In genomic region chr4:4637710-4638109, GRCh38 we compare ENCODE assay signal across 1 cellular context.
A peak's percentile ranks its signal among the peaks of the same experiment; 100 is the strongest.
TF ChIP-seq lines count a peak whose summit lies in the region.

No MANE protein-coding gene starts in this region.

TF ChIP-seq in GM12878, 131 proteins besides CTCF, POLR2A, EP300 and RAD21 (continued from another document and continues in another):
- no peak for TF ChIP-seq ZNF687 (IDR thresholded peaks at IDR 0.05)
- TF ChIP-seq, protein P1, sequence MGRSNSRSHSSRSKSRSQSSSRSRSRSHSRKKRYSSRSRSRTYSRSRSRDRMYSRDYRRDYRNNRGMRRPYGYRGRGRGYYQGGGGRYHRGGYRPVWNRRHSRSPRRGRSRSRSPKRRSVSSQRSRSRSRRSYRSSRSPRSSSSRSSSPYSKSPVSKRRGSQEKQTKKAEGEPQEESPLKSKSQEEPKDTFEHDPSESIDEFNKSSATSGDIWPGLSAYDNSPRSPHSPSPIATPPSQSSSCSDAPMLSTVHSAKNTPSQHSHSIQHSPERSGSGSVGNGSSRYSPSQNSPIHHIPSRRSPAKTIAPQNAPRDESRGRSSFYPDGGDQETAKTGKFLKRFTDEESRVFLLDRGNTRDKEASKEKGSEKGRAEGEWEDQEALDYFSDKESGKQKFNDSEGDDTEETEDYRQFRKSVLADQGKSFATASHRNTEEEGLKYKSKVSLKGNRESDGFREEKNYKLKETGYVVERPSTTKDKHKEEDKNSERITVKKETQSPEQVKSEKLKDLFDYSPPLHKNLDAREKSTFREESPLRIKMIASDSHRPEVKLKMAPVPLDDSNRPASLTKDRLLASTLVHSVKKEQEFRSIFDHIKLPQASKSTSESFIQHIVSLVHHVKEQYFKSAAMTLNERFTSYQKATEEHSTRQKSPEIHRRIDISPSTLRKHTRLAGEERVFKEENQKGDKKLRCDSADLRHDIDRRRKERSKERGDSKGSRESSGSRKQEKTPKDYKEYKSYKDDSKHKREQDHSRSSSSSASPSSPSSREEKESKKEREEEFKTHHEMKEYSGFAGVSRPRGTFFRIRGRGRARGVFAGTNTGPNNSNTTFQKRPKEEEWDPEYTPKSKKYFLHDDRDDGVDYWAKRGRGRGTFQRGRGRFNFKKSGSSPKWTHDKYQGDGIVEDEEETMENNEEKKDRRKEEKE (IDR thresholded peaks at IDR 0.05), result no peak
- no peak for TF ChIP-seq FOS (IDR thresholded peaks at IDR 0.05; ENCODE audit: borderline replicate concordance, extremely low read depth, insufficient read length)
- TF ChIP-seq SKIL (IDR thresholded peaks at IDR 0.05; ENCODE audit: low read depth, poor library complexity, severe bottlenecking), result no peak
- no peak for TF ChIP-seq ZNF24 (IDR thresholded peaks at IDR 0.05)
- no peak for TF ChIP-seq ZNF274 (IDR thresholded peaks at IDR 0.05; ENCODE audit: insufficient read depth, insufficient read length)
- TF ChIP-seq SMAD5 (IDR thresholded peaks at IDR 0.05; ENCODE audit: low read depth), result no peak
- no peak for TF ChIP-seq PBX3 (IDR thresholded peaks at IDR 0.05; ENCODE audit: insufficient replicate concordance, low read depth, low read length)
- TF ChIP-seq SMC3 (IDR thresholded peaks at IDR 0.05; ENCODE audit: borderline replicate concordance, low read length), result no peak
- TF ChIP-seq, protein P2, sequence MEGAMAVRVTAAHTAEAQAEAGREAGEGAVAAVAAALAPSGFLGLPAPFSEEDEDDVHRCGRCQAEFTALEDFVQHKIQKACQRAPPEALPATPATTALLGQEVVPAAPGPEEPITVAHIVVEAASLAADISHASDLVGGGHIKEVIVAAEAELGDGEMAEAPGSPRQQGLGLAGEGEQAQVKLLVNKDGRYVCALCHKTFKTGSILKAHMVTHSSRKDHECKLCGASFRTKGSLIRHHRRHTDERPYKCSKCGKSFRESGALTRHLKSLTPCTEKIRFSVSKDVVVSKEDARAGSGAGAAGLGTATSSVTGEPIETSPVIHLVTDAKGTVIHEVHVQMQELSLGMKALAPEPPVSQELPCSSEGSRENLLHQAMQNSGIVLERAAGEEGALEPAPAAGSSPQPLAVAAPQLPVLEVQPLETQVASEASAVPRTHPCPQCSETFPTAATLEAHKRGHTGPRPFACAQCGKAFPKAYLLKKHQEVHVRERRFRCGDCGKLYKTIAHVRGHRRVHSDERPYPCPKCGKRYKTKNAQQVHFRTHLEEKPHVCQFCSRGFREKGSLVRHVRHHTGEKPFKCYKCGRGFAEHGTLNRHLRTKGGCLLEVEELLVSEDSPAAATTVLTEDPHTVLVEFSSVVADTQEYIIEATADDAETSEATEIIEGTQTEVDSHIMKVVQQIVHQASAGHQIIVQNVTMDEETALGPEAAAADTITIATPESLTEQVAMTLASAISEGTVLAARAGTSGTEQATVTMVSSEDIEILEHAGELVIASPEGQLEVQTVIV (IDR thresholded peaks at IDR 0.05; ENCODE audit: borderline replicate concordance, partially characterized antibody), result no peak
- TF ChIP-seq CUX1 (IDR thresholded peaks at IDR 0.05; ENCODE audit: insufficient replicate concordance, low read depth, low read length), result no peak
- TF ChIP-seq SREBF2 (IDR thresholded peaks at IDR 0.05; ENCODE audit: low read length), result no peak
- TF ChIP-seq GABPA (IDR thresholded peaks at IDR 0.05; ENCODE audit: low read depth), result no peak
- TF ChIP-seq, protein P3, sequence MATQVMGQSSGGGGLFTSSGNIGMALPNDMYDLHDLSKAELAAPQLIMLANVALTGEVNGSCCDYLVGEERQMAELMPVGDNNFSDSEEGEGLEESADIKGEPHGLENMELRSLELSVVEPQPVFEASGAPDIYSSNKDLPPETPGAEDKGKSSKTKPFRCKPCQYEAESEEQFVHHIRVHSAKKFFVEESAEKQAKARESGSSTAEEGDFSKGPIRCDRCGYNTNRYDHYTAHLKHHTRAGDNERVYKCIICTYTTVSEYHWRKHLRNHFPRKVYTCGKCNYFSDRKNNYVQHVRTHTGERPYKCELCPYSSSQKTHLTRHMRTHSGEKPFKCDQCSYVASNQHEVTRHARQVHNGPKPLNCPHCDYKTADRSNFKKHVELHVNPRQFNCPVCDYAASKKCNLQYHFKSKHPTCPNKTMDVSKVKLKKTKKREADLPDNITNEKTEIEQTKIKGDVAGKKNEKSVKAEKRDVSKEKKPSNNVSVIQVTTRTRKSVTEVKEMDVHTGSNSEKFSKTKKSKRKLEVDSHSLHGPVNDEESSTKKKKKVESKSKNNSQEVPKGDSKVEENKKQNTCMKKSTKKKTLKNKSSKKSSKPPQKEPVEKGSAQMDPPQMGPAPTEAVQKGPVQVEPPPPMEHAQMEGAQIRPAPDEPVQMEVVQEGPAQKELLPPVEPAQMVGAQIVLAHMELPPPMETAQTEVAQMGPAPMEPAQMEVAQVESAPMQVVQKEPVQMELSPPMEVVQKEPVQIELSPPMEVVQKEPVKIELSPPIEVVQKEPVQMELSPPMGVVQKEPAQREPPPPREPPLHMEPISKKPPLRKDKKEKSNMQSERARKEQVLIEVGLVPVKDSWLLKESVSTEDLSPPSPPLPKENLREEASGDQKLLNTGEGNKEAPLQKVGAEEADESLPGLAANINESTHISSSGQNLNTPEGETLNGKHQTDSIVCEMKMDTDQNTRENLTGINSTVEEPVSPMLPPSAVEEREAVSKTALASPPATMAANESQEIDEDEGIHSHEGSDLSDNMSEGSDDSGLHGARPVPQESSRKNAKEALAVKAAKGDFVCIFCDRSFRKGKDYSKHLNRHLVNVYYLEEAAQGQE (IDR thresholded peaks at IDR 0.05; ENCODE audit: low read depth, low read length), result no peak
- TF ChIP-seq BHLHE40 (IDR thresholded peaks at IDR 0.05; ENCODE audit: borderline replicate concordance in 1 of 2, low read depth in 2 of 2, low read length in 1 of 2), result no peak
- no peak for TF ChIP-seq YBX1 (IDR thresholded peaks at IDR 0.05)
- no peak for TF ChIP-seq SMAD1 (IDR thresholded peaks at IDR 0.05; ENCODE audit: low read depth, partially characterized antibody)
- no peak for TF ChIP-seq CHD1 (IDR thresholded peaks at IDR 0.05; ENCODE audit: low read depth, low read length)
- no peak for TF ChIP-seq MEF2A (IDR thresholded peaks at IDR 0.05; ENCODE audit: insufficient read depth, low read depth, low read length)
- TF ChIP-seq DPF2 (IDR thresholded peaks at IDR 0.05), result 0 out of 2 replicates have a peak, but pooled peaks have one; percentile 61
- 0 out of 2 replicates have a peak, but pooled peaks have one; percentile 51 for TF ChIP-seq EED (IDR thresholded peaks at IDR 0.05; ENCODE audit: low read depth)
- TF ChIP-seq NFXL1 (IDR thresholded peaks at IDR 0.05; ENCODE audit: borderline replicate concordance), result no peak
- no peak for TF ChIP-seq RFX5 (IDR thresholded peaks at IDR 0.05; ENCODE audit: low read depth, low read length)
- TF ChIP-seq POLR2AphosphoS5 (IDR thresholded peaks at IDR 0.05; ENCODE audit: low read length), result no peak
- TF ChIP-seq ZBTB40 (IDR thresholded peaks at IDR 0.05; ENCODE audit: borderline replicate concordance), result no peak
- TF ChIP-seq BCL11A (IDR thresholded peaks at IDR 0.05; ENCODE audit: low read depth, low read length), result no peak
